ENCODE assay signal across 15 cellular contexts in the genomic region with DNA sequence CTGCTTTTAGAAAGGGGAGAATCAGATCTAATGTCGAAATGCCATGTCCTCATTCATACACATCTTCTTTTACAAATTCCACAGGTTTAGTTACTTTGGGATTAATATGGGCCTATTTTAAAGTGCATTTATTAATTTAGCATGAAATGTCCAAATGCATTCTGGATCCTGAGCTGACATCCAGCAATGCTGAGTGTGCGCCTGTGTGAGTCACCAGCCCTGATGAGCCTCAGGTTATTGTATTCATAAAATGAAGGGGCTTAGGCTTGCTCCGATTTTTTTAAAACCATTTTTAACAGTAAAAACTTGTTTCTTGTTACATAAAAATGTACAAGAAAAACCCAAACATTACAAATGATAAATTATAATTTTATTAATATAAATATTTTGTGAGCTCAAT.
"Had no signal": no experiment of that assay in that cellular context is flagged by ENCODE, and none has a peak within 500 bp of the region (broad histone marks: within the 10 kb centered on the region; RNA-seq: fewer than 3 reads in every experiment).

No MANE protein-coding gene starts in this region.

- DNase-seq: esophagus squamous epithelium; foreskin fibroblast; kidney; left cardiac atrium; left ventricle myocardium inferior; lower lobe of right lung; natural killer cell; ovary; sigmoid colon; stimulated activated CD4-positive, alpha-beta T cell treated with anti-CD3 and anti-CD28 coated beads, Interleukin-2, amount 100 ng/mL, for 24 hours; stimulated activated CD4-positive, alpha-beta T cell treated with anti-CD3 and anti-CD28 coated beads, Interleukin-4, amount 100 ng/mL, for 4 hours; stimulated activated naive B cell treated with anti-CD40 and anti-IgM and Interleukin-4, amounts not matched to agents 10 μg/mL and 1 μg/mL and 100 μg/mL, for 72 hours; stimulated activated naive CD8-positive, alpha-beta T cell treated with anti-CD3 and anti-CD28 coated beads, Interleukin-15, amount 100 ng/mL, for 72 hours; testis; upper lobe of right lung had no signal

- ATAC-seq: left cardiac atrium; lower lobe of right lung; natural killer cell; stimulated activated naive B cell treated with anti-CD40 and anti-IgM and Interleukin-4, amounts not matched to agents 10 μg/mL and 1 μg/mL and 100 μg/mL, for 72 hours; stimulated activated naive CD8-positive, alpha-beta T cell treated with anti-CD3 and anti-CD28 coated beads, Interleukin-15, amount 100 ng/mL, for 72 hours; upper lobe of right lung had no signal
